In the genomic region with DNA sequence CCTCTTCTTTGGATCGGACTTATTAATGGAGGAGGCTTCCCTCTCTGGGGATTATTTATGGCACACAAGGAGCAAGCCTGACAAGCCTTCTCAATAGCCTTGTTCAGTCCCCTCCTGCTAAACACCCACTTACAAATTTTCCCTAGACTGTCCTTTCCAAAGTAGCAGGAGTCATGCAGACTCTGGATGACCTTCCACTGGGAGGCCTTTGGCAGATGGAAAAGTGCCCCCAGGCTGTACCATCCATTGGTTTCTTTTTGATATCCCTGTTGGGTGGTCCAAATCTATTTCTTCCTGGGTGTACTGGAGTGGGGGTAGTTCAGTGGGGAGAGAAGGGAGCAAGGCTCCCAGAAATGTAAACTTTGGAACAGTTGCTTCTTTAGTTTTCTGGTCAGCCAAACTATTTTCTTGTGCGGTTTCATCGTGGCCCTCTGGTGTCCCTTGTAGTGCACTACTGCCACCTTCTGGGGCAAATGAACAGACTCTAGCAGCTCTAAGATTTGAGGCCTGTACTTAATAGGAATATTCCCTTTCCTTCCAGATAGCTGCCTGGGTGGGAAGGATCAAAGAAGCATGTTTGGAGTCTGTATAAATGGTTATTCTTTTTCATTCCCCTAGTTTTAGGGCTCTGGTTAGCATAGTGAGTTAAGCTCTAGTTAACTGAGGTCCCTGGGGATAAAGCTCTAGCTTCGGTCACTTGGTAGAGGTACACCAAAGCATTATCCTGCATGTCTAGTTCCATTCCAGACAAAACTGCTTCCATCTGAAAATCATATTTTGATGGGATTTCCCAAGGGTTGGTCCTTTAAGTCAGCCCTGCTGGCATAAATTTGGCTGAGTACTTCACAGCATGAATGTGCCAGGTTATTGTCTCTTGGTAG, we compare ENCODE assay signal across 8 cellular contexts.
A peak's percentile ranks its signal among the peaks of the same experiment; 100 is the strongest.
DNase-seq lines count a peak whose midpoint lies in the region; ATAC-seq and TF ChIP-seq lines count a peak whose summit lies in the region.

No MANE protein-coding gene starts in this region.

- H3K27ac ChIP-seq in ascending aorta (no peak overlapping the region), testis (no peak overlapping the region)

- TF ChIP-seq CTCF in BJ (IDR thresholded peaks at IDR 0.05; ENCODE audit: insufficient read depth, low read depth, low read length) (peak; percentile 81), ascending aorta (IDR thresholded peaks at IDR 0.05) (peak in 2 of 3 experiments; percentile 15 to 35), testis (IDR thresholded peaks at IDR 0.05) (peak in 2 of 3 experiments; percentile 19 to 59)

- peak; percentile 88 for ATAC-seq in GM18505 (IDR thresholded peaks at IDR 0.05; ENCODE audit: unreplicated experiment)
- peak; percentile 76 for ATAC-seq in HG02870 (IDR thresholded peaks at IDR 0.05; ENCODE audit: unreplicated experiment)
- ATAC-seq in HG02840 (IDR thresholded peaks at IDR 0.05; ENCODE audit: low FRiP score, unreplicated experiment): no peak

- 53 to 62% methylated on average over 4 of the region's 4 CpGs for WGBS in testis, 2 donors

- H3K4me3 ChIP-seq in BJ (ENCODE audit: low read depth, low read length) (no peak overlapping the region), ascending aorta (no peak overlapping the region), testis (no peak overlapping the region)

- DNase-seq in BJ (ENCODE audit: low read depth) (no peak), NCI-H1694 treated with DMSO at 0.1 percent for 48 hours (lab: John Stamatoyannopoulos, UW) (peak; percentile 39), ascending aorta (ENCODE audit: low spot score in 2 of 2) (no peak), iPS-NIHi7 (ENCODE audit: extremely low spot score) (peak; percentile 75), testis (peak; percentile 77)

- intact Hi-C loops in ascending aorta (cut with DNase I) (no loop called here), testis (cut with DNase I; ENCODE audit: low total_unique reads) (no loop called here)

- TF ChIP-seq POLR2A in GM18505 (IDR thresholded peaks at IDR 0.05; ENCODE audit: borderline replicate concordance, extremely low read depth, insufficient read depth, insufficient read length): no peak
- TF ChIP-seq POLR2A in testis (IDR thresholded peaks at IDR 0.05): no peak

- CTCF ChIA-PET in BJ (lab: Yijun Ruan, JAX): interaction anchor here (0.5 to 3.3 kb wide), 11 partner anchors 10 to 1818 kb away, joined by 3 to 35 read pairs (median 3); partner anchors contain the start of gene TMTC2

- H3K27me3 ChIP-seq in BJ (ENCODE audit: control insufficient read depth, insufficient read depth, low read length): no peaks in the 10 kb centered on the region
- H3K27me3 ChIP-seq in ascending aorta: no peaks in the 10 kb centered on the region
- H3K27me3 ChIP-seq in testis: no peaks in the 10 kb centered on the region

- no peaks in the 10 kb centered on the region for H3K9me3 ChIP-seq in ascending aorta
- no peaks in the 10 kb centered on the region for H3K9me3 ChIP-seq in testis

- H3K4me1 ChIP-seq in ascending aorta (no peaks in the 10 kb centered on the region), testis (no peaks in the 10 kb centered on the region)

- H3K36me3 ChIP-seq in BJ (ENCODE audit: control insufficient read depth, insufficient read depth, low read length) (no peaks in the 10 kb centered on the region), ascending aorta (no peaks in the 10 kb centered on the region), testis (ENCODE audit: low read depth, missing control alignments) (no peaks in the 10 kb centered on the region)

- POLR2A ChIA-PET in BJ (lab: Charles Lee): no interaction called here

Comparison
In these comparisons a context has a peak if more than half of its experiments do, and no peak if none do; other contexts are left out.
1. DNase-seq: peak in NCI-H1694 treated with DMSO at 0.1 percent for 48 hours (single experiment), iPS-NIHi7 (single experiment) and testis (single experiment); none in BJ (single experiment) and ascending aorta (0 of 2).
2. CTCF ChIP-seq: peak in every context shown above with its lines; median percentile 81 in BJ; 39 in testis; 25 in ascending aorta.